1 cellular context compared by ENCODE assay signal in the genomic region with DNA sequence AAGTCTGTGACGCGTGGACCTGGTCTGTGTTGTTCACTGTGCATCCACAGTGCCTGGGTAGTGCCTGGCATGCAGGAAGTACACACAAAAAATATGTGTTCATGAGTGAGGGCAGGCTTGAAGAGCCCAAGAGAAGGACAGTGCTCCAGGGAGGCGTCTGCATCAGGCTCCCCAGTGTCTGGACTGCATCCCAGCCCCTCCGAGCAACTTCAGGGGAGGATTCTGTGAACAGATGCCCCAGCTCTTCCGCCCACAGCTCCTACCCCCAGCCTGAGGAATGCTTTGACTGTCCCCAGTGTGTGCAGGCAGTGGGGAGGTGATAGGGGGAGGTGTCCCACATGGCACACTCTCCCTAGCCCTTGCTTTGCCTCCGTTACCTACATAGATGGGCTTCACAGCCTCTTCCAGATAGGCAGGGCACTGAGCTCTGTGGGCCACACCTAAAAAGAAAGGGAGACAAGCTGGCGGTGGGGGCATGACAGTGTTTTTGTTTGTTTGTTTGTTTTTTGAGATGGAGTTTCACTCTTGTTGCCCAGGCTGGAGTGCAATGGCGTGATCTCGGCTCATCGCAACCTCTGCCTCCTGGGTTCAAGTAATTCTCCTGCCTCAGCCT.
A peak's percentile ranks its signal among the peaks of the same experiment; 100 is the strongest.
TF ChIP-seq lines count a peak whose summit lies in the region.

No MANE protein-coding gene starts in this region.

TF ChIP-seq in HEK293, 187 proteins besides CTCF, POLR2A, EP300 and RAD21 (continued from another document):
- TF ChIP-seq ZNF311 (tag by site-specific recombination; IDR thresholded peaks at IDR 0.05; ENCODE audit: borderline replicate concordance) (no peak), ZNF473 (tag by site-specific recombination; IDR thresholded peaks at IDR 0.05) (no peak), RBAK (tag by site-specific recombination; IDR thresholded peaks at IDR 0.05) (no peak), ZFHX2 (tag by site-specific recombination; conservative IDR thresholded peaks at IDR 0.05) (peak; percentile 44; the same call in 1 of the 2 replicates), ZNF624 (tag by site-specific recombination; IDR thresholded peaks at IDR 0.05) (no peak)
- TF ChIP-seq, protein P1, sequence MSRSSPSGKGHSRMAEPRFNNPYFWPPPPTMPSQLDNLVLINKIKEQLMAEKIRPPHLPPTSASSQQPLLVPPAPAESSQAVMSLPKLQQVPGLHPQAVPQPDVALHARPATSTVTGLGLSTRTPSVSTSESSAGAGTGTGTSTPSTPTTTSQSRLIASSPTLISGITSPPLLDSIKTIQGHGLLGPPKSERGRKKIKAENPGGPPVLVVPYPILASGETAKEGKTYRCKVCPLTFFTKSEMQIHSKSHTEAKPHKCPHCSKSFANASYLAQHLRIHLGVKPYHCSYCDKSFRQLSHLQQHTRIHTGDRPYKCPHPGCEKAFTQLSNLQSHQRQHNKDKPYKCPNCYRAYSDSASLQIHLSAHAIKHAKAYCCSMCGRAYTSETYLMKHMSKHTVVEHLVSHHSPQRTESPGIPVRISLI (tag by site-specific recombination; IDR thresholded peaks at IDR 0.05): no peak
- TF ChIP-seq, protein P2, sequence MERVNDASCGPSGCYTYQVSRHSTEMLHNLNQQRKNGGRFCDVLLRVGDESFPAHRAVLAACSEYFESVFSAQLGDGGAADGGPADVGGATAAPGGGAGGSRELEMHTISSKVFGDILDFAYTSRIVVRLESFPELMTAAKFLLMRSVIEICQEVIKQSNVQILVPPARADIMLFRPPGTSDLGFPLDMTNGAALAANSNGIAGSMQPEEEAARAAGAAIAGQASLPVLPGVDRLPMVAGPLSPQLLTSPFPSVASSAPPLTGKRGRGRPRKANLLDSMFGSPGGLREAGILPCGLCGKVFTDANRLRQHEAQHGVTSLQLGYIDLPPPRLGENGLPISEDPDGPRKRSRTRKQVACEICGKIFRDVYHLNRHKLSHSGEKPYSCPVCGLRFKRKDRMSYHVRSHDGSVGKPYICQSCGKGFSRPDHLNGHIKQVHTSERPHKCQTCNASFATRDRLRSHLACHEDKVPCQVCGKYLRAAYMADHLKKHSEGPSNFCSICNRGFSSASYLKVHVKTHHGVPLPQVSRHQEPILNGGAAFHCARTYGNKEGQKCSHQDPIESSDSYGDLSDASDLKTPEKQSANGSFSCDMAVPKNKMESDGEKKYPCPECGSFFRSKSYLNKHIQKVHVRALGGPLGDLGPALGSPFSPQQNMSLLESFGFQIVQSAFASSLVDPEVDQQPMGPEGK (tag by site-specific recombination; IDR thresholded peaks at IDR 0.05): no peak
